In the genomic region with DNA sequence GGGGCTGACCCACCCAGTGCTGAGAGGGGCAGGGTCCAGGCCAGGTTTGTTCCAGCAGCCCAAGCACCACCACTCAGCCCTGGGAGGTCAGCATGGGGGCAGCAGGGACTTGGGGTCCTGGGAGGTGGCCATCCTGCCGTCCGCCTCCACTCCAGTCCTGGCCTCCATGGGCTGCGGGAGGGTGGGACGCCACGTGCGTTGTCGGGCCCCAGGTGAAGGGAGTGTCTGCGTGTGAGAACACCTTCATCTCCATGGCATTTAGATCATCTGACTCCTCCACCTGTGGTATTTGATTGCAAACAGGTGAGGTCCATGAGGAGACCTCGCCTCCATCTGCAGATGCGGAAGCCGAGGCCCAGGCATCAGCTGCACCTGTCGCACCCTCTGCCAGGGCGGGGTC, we compare ENCODE assay signal across 8 cellular contexts.
"Had no signal": no experiment of that assay in that cellular context is flagged by ENCODE, and none has a peak within 500 bp of the region (broad histone marks: within the 10 kb centered on the region; RNA-seq: fewer than 3 reads in every experiment).

No MANE protein-coding gene starts in this region.

- DNase-seq: GM23248, GOT3, H9, HCEC 1CT, Karpas-422, KBM-7 had no signal

- H3K4me3 Mint-ChIP-seq: H9, IgD-negative memory B cell had no signal

- H3K27ac Mint-ChIP-seq: H9 had no signal

- H3K27ac ChIP-seq: GM23248, KMS-11 had no signal

- H3K4me3 ChIP-seq: GM23248 had no signal

- H3K9ac ChIP-seq: GM23248, KMS-11 had no signal

- H3K4me2 ChIP-seq: KMS-11 had no signal

- H3K4me1 Mint-ChIP-seq: H9, IgD-negative memory B cell had no signal

- H3K27me3 Mint-ChIP-seq: IgD-negative memory B cell had no signal
